ENCODE assay signal across 29 cellular contexts in the genomic region with DNA sequence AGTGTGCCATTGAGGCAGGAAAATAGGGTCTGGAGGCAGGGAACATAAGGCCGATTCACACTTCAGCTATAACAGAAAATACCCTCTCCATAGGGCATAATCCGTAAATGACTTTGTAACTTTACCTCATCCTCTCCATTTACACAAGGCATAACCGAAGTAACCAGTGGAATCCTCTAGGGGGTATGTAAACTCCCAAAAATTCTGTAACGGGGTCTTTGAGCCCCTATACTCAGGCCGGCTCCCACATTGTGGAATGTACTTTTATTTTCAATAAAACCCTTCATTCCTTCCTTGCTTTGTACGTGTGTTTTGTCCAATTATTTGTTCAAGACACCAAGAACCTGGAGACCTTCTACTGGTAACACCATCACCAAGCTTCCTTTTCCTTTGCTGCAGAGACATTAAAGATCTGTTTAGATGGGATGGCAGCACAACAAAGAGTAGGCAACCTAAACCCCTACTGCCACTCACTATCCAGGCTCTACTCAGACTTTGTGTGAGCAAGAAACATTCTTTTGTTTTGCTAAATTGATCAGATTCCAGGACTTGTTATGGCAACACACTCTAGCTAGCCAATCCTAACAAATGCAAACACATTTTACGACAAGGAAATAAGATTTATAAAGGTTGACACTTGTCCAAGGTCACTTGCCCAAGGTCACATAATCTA.
DNase-seq lines count a peak whose midpoint lies in the region; ATAC-seq and TF ChIP-seq lines count a peak whose summit lies in the region.
"Had no signal": no experiment of that assay in that cellular context is flagged by ENCODE, and none has a peak within 500 bp of the region (broad histone marks: within the 10 kb centered on the region; RNA-seq: fewer than 3 reads in every experiment).

No MANE protein-coding gene starts in this region.

- no peaks in the 10 kb centered on the region for H3K9me2 ChIP-seq in SK-N-SH

- no peak for ATAC-seq in SK-N-SH treated with all-trans-retinoic acid at 6 μM for 48 hours
- peak; percentile 91 for ATAC-seq in WTC11
- ATAC-seq in GM18861 (IDR thresholded peaks at IDR 0.05; ENCODE audit: unreplicated experiment) = no peak
- ATAC-seq: esophagus mucosa, psoas muscle had no signal

- TF ChIP-seq EP300 in SK-N-SH (IDR thresholded peaks at IDR 0.05; ENCODE audit: borderline replicate concordance in 1 of 2, low read depth in 1 of 2, low read length in 1 of 2) = no peak

- H3K9me3 ChIP-seq in SK-N-SH = no peaks in the 10 kb centered on the region
- H3K9me3 ChIP-seq in iPS DF 6.9 (ENCODE audit: control insufficient read depth, insufficient read depth, low read length) = no peaks in the 10 kb centered on the region
- H3K9me3 ChIP-seq in WERI-Rb-1 (ENCODE audit: severe bottlenecking) = no peaks in the 10 kb centered on the region
- H3K9me3 ChIP-seq: psoas muscle, sigmoid colon had no signal

- no peaks in the 10 kb centered on the region for H3F3A ChIP-seq in SK-N-SH (replicated peaks; ENCODE audit: insufficient read depth)

- peaks cover 50% of the 10 kb centered on the region for H3K4me1 Mint-ChIP-seq in WTC11
- H3K4me1 Mint-ChIP-seq: CD4-positive, alpha-beta memory T cell; mesothelial cell of epicardium; naive B cell had no signal

- H3K27ac Mint-ChIP-seq in WTC11 = peak overlapping the region; percentile 64
- H3K27ac Mint-ChIP-seq: activated CD4-positive, alpha-beta memory T cell treated with anti-CD3 and anti-CD28 coated beads for 36 hours; activated naive CD4-positive, alpha-beta T cell treated with anti-CD3 and anti-CD28 coated beads for 36 hours; activated T-helper 1 cell treated with anti-CD3 and anti-CD28 coated beads, Interleukin-12 subunit alpha, Interleukin-12 subunit beta, Interleukin-2, Interleukin-4 antibody, amounts not matched to agents 30 ng/mL and 10 ng/mL and 1 ng/mL, durations not matched to agents 14 hours and 24 hours and 36 hours; CD4-positive, alpha-beta memory T cell; mesothelial cell of epicardium had no signal

- no peaks in the 10 kb centered on the region; a peak in 1 of 4 replicates for H3K4me1 ChIP-seq in SK-N-SH (ENCODE audit: control insufficient read depth in 1 of 2, insufficient read depth in 2 of 2, low read depth in 1 of 2, low read length in 1 of 2)
- peaks cover 5% of the 10 kb centered on the region; the same call in 1 of the 2 replicates for H3K4me1 ChIP-seq in iPS DF 6.9 (ENCODE audit: control insufficient read depth, insufficient read depth, low read length)
- H3K4me1 ChIP-seq: breast epithelium, psoas muscle, sigmoid colon had no signal

- H3K36me3 Mint-ChIP-seq in WTC11 = peaks cover 14% of the 10 kb centered on the region
- H3K36me3 Mint-ChIP-seq: activated CD4-positive, alpha-beta memory T cell treated with anti-CD3 and anti-CD28 coated beads for 36 hours; CD4-positive, alpha-beta memory T cell; naive B cell had no signal

- no peaks in the 10 kb centered on the region for H4K20me1 ChIP-seq in SK-N-SH (ENCODE audit: insufficient read depth)

- H3K4me3 ChIP-seq in SK-N-SH (ENCODE audit: low read depth in 2 of 2, low read length in 1 of 2) = no peak overlapping the region
- H3K4me3 ChIP-seq in iPS DF 6.9 (ENCODE audit: low read length) = no peak overlapping the region
- H3K4me3 ChIP-seq in WERI-Rb-1 (ENCODE audit: low read depth, low read length) = no peak overlapping the region
- H3K4me3 ChIP-seq: breast epithelium, psoas muscle, sigmoid colon had no signal

- H3K27me3 Mint-ChIP-seq in WTC11 (ENCODE audit: low read depth) = no peaks in the 10 kb centered on the region

- H3K27me3 ChIP-seq in SK-N-SH (ENCODE audit: insufficient read depth) (no peaks in the 10 kb centered on the region), iPS DF 6.9 (ENCODE audit: control insufficient read depth, insufficient read depth, low read length) (no peaks in the 10 kb centered on the region), WERI-Rb-1 (ENCODE audit: insufficient read depth, low read depth, severe bottlenecking) (no peaks in the 10 kb centered on the region)
- H3K27me3 ChIP-seq: breast epithelium, sigmoid colon had no signal

- CTCF ChIA-PET in SK-N-SH (lab: Yijun Ruan, JAX) (interaction anchor here (0.8 to 2.2 kb wide), 6 partner anchors 10 to 91 kb away, joined by 3 to 8 read pairs (median 3); no protein-coding TSS in a partner anchor), WTC11 (lab: Charles Lee) (interaction anchor here (1.0 to 1.8 kb wide), 6 partner anchors 10 to 91 kb away, joined by 3 to 6 read pairs (median 4); no protein-coding TSS in a partner anchor)

- no peak overlapping the region for H2AFZ ChIP-seq in SK-N-SH (ENCODE audit: low read depth)

- peak; percentile 15; the same call in 1 of the 2 replicates for TF ChIP-seq CTCF in SK-N-SH (IDR thresholded peaks at IDR 0.05)
- no peak for TF ChIP-seq CTCF in WTC11 (IDR thresholded peaks at IDR 0.05)
- no peak for TF ChIP-seq CTCF in WERI-Rb-1 (IDR thresholded peaks at IDR 0.05; ENCODE audit: low read depth, low read length)

- H3K79me2 ChIP-seq in SK-N-SH (ENCODE audit: insufficient read depth) = peaks cover 6% of the 10 kb centered on the region; the same call in 1 of the 2 replicates

- H3K27ac ChIP-seq in SK-N-SH (ENCODE audit: low read depth in 2 of 2, low read length in 1 of 2) = no peak overlapping the region
- H3K27ac ChIP-seq in iPS DF 6.9 (ENCODE audit: low read length) = no peak overlapping the region
- H3K27ac ChIP-seq in WERI-Rb-1 = no peak overlapping the region
- H3K27ac ChIP-seq: 22Rv1, breast epithelium, HL-60, psoas muscle, sigmoid colon had no signal

- H3K4me2 ChIP-seq in SK-N-SH = no peak overlapping the region

- peaks cover 0 to 5% of the 10 kb centered on the region in 2 experiments for H3K36me3 ChIP-seq in SK-N-SH (replicated peaks in 1 of 2; ENCODE audit: control insufficient read depth in 1 of 2, insufficient read depth in 2 of 2, low read length in 1 of 2)
- no peaks in the 10 kb centered on the region for H3K36me3 ChIP-seq in iPS DF 6.9 (ENCODE audit: control insufficient read depth, insufficient read depth, low read length)
- no peaks in the 10 kb centered on the region for H3K36me3 ChIP-seq in WERI-Rb-1
- H3K36me3 ChIP-seq: breast epithelium, sigmoid colon had no signal

- H3K9ac ChIP-seq in SK-N-SH = no peak overlapping the region

- no peak overlapping the region; the same call in 1 of the 2 replicates for H3K4me3 Mint-ChIP-seq in WTC11
- H3K4me3 Mint-ChIP-seq: activated CD4-positive, alpha-beta memory T cell treated with anti-CD3 and anti-CD28 coated beads for 36 hours; activated naive CD4-positive, alpha-beta T cell treated with anti-CD3 and anti-CD28 coated beads for 36 hours; activated T-helper 1 cell treated with anti-CD3 and anti-CD28 coated beads, Interleukin-12 subunit alpha, Interleukin-12 subunit beta, Interleukin-2, Interleukin-4 antibody, amounts not matched to agents 30 ng/mL and 10 ng/mL and 1 ng/mL, durations not matched to agents 14 hours and 24 hours and 36 hours; CD4-positive, alpha-beta memory T cell; mesothelial cell of epicardium; naive B cell had no signal

- POLR2A ChIA-PET in SK-N-SH (lab: Yijun Ruan, JAX) = no interaction called here
- POLR2A ChIA-PET in WTC11 (lab: Charles Lee) = no interaction called here

- no peak for TF ChIP-seq RAD21 in SK-N-SH (IDR thresholded peaks at IDR 0.05; ENCODE audit: low read length)

- DNase-seq in SK-N-SH (no peak), WTC11 (ENCODE audit: low spot score) (no peak), iPS DF 6.9 (ENCODE audit: low read depth, low spot score) (peak; percentile 39), WERI-Rb-1 (no peak)
- no peak for DNase-seq in activated naive CD4-positive, alpha-beta T cell treated with anti-CD3 and anti-CD28 coated beads, Interleukin-2, amount 50 U/mL, for 16 hours
- no peak for DNase-seq in effector CD4-positive, alpha-beta T cell
- DNase-seq: activated CD4-positive, alpha-beta memory T cell treated with anti-CD3 and anti-CD28 coated beads for 36 hours; activated CD8-positive, alpha-beta memory T cell treated with anti-CD3 and anti-CD28 coated beads, Interleukin-2, amount 50 U/mL, for 4 hours; activated naive CD4-positive, alpha-beta T cell treated with anti-CD3 and anti-CD28 coated beads for 36 hours; amniotic stem cell; CD4-positive, alpha-beta memory T cell; effector CD8-positive, alpha-beta T cell; EL; naive B cell; NCI-H1092; NCI-H1694 treated with DMSO at 0.1 percent for 48 hours; psoas muscle; Right ventricle myocardium superior; sigmoid colon; stimulated activated CD4-positive, alpha-beta T cell treated with anti-CD3 and anti-CD28 coated beads, Interleukin-4, amount 100 ng/mL, for 4 hours; stimulated activated naive CD4-positive, alpha-beta T cell had no signal

- WGBS in SK-N-SH (ENCODE audit: low lambda C conversion rate) = 77% methylated on average over 7 of the region's 7 CpGs
- no CpG with 5 or more reads among the region's 7 CpGs for WGBS in iPS DF 6.9 (ENCODE audit: insufficient coverage, insufficient read length)

- H3K9me3 Mint-ChIP-seq in WTC11 = peaks cover 27% of the 10 kb centered on the region
- H3K9me3 Mint-ChIP-seq: activated T-helper 1 cell treated with anti-CD3 and anti-CD28 coated beads, Interleukin-12 subunit alpha, Interleukin-12 subunit beta, Interleukin-2, Interleukin-4 antibody, amounts not matched to agents 30 ng/mL and 10 ng/mL and 1 ng/mL, durations not matched to agents 14 hours and 24 hours and 36 hours had no signal

TF ChIP-seq in SK-N-SH, 30 proteins besides CTCF, POLR2A, EP300 and RAD21 (continues in another document):
- TF ChIP-seq SMC3 (IDR thresholded peaks at IDR 0.05; ENCODE audit: low read depth, low read length) (no peak), GABPA (IDR thresholded peaks at IDR 0.05; ENCODE audit: low read depth) (no peak)

TF ChIP-seq in SK-N-SH treated with all-trans-retinoic acid at 6 μM for 48 hours, 23 proteins besides CTCF, POLR2A, EP300 and RAD21 (continues in another document):
- no peak for TF ChIP-seq ARNTL (CRISPR knock-in tag; IDR thresholded peaks at IDR 0.05; ENCODE audit: borderline replicate concordance, low read depth)
- no peak for TF ChIP-seq PPARA (CRISPR knock-in tag; IDR thresholded peaks at IDR 0.05; ENCODE audit: borderline replicate concordance)
- no peak for TF ChIP-seq CSDC2 (CRISPR knock-in tag; IDR thresholded peaks at IDR 0.05)
- TF ChIP-seq ZNF8 (CRISPR knock-in tag; IDR thresholded peaks at IDR 0.05) = no peak

TF ChIP-seq in WTC11, 78 proteins besides CTCF, POLR2A, EP300 and RAD21:
- TF ChIP-seq RORB (CRISPR knock-in tag; IDR thresholded peaks at IDR 0.05) (no peak), USF1 (CRISPR knock-in tag; IDR thresholded peaks at IDR 0.05) (no peak), SP1 (CRISPR knock-in tag; conservative IDR thresholded peaks at IDR 0.05) (no peak), ZBTB21 (CRISPR knock-in tag; IDR thresholded peaks at IDR 0.05; ENCODE audit: borderline replicate concordance) (no peak), ESRRA (CRISPR knock-in tag; IDR thresholded peaks at IDR 0.05; ENCODE audit: borderline replicate concordance) (peak; percentile 74; the same call in 1 of the 2 replicates)

Comparison
In these comparisons a context has a peak if more than half of its experiments do, and no peak if none do; other contexts are left out.
1. Of the 6 proteins assayed by ChIP-seq in both WTC11 and SK-N-SH: peak only in WTC11: none; only in SK-N-SH: CTCF; in both: none; in neither: 5.